In the genomic region with DNA sequence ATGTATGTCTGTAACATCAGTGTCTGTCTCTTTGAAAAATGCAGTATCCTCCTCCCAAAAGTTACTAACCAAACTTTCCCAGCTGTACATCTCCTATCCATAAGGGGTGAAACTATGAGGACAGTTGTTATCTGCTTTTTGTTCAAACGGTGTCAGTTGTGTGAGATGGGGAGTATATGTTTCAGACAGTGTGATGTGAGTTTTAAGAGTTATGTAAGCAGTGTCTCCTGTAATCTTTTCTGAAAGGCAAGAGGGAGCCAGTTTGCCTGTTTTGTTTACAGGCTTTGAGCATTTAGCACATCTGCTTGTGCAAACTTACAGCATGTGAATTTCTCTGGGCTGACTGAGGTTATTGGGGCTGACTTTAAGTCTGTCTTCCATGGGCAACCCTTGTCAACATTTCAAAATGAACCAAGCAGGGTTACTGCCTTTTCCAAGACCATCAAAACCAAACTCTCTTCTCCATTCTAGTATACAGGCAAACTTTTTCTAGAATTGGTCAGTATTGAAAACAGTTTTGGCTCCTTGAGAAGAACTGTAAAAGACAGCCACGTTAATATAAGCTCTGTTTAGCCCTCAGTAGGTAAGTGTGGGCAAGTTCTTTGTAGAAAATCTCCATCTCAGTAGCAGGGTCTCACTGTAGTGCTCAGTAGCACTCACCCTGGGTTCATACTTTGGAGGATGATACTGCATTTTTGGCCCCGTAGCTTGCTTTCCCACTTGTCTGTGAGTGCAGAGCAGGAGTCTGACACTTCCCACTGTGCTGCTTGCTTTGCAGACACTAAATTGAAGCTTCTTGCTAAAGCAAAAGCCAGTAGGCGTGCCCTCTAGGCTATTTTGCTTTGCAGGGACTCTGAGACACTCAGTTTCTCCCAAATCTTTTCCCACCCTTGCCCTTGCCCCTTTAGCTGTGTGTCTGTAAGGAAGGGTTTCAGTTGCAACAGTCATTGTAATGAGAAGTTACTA, we compare ENCODE assay signal across 8 cellular contexts. TPM values are rescaled to one million over a fixed set of nuclear protein-coding genes. Genes with fewer than 3 reads are reported as not detected.
A peak's percentile ranks its signal among the peaks of the same experiment; 100 is the strongest.
DNase-seq lines count a peak whose midpoint lies in the region; ATAC-seq, FAIRE-seq and TF ChIP-seq lines count a peak whose summit lies in the region.

No MANE protein-coding gene starts in this region.

- H4K20me1 ChIP-seq in DOHH2 (ENCODE audit: control insufficient read depth, insufficient read depth, low read depth, low read length) = no peaks in the 10 kb centered on the region

- no peaks in the 10 kb centered on the region for H3K27me3 ChIP-seq in DOHH2 (ENCODE audit: control insufficient read depth, low read length)
- H3K27me3 ChIP-seq in neutrophil = no peaks in the 10 kb centered on the region
- no peaks in the 10 kb centered on the region for H3K27me3 ChIP-seq in BE2C

- H3K4me1 ChIP-seq in DOHH2 (ENCODE audit: control insufficient read depth, low read length) (peaks cover 78% of the 10 kb centered on the region), neutrophil (ENCODE audit: control insufficient read depth in 1 of 2, insufficient read depth in 1 of 2, low read depth in 1 of 2, low read length in 1 of 2) (peaks cover 62 to 71% of the 10 kb centered on the region in 2 experiments), BE2C (peaks cover 7% of the 10 kb centered on the region)

- H3K27ac ChIP-seq in DOHH2 (ENCODE audit: low read depth, low read length) (peak overlapping the region; percentile 66), neutrophil (peak overlapping the region; percentile 95)

- H3K9me3 ChIP-seq in DOHH2 (ENCODE audit: control insufficient read depth, insufficient read depth, low read length) (no peaks in the 10 kb centered on the region), neutrophil (no peaks in the 10 kb centered on the region), BE2C (no peaks in the 10 kb centered on the region)

- peak; percentile 4 for FAIRE-seq in endometrium (lab: Jason Lieb, UNC)

- H3K4me2 ChIP-seq in DOHH2 (ENCODE audit: low read length) = peak overlapping the region; percentile 63

- H3K36me3 ChIP-seq in DOHH2 (ENCODE audit: control insufficient read depth, low read length) (peaks cover 16% of the 10 kb centered on the region), neutrophil (peaks cover 13% of the 10 kb centered on the region), BE2C (no peaks in the 10 kb centered on the region)

- no peaks in the 10 kb centered on the region for H3K9me2 ChIP-seq in DOHH2 (replicated peaks; ENCODE audit: control insufficient read depth, low read length)

- H3K79me2 ChIP-seq in DOHH2 (ENCODE audit: control insufficient read depth, low read length) = no peaks in the 10 kb centered on the region

- no peak for ATAC-seq in HG02610 (IDR thresholded peaks at IDR 0.05; ENCODE audit: unreplicated experiment)

- TF ChIP-seq CTCF in DOHH2 (IDR thresholded peaks at IDR 0.05; ENCODE audit: low read depth, low read length, poor library complexity, severe bottlenecking) = no peak
- TF ChIP-seq CTCF in neutrophil (IDR thresholded peaks at IDR 0.05) = no peak
- TF ChIP-seq CTCF in BE2C (IDR thresholded peaks at IDR 0.05; ENCODE audit: low read depth, low read length) = no peak

- H3K4me3 ChIP-seq in DOHH2 (ENCODE audit: low read length) = peak overlapping the region; percentile 57
- H3K4me3 ChIP-seq in neutrophil (ENCODE audit: low read depth in 1 of 2, low read length in 1 of 2) = peak overlapping the region; percentile 62 to 69
- no peak overlapping the region for H3K4me3 ChIP-seq in BE2C (ENCODE audit: low read depth, low read length)

- DNase-seq in T follicular helper cell (ENCODE audit: low read depth) (peak; percentile 6), 8988T (no peak), BE2C (no peak), SW 1271 (lab: John Stamatoyannopoulos, UW) (no peak)

- peaks cover 26% of the 10 kb centered on the region for H3F3A ChIP-seq in DOHH2 (ENCODE audit: control insufficient read depth, insufficient read depth)

RNA-seq across cellular contexts. Expression of a gene that starts 34.5 kb away (rescaled TPM):
- 98.7 TPM for polyA plus RNA-seq in BE2C (2012; ENCODE audit: insufficient read depth, insufficient read length, low read depth)

RNA-seq across cellular contexts. Expression of a gene that starts 57.9 kb away (rescaled TPM):
- 65.0 TPM for polyA plus RNA-seq in BE2C (2012; ENCODE audit: insufficient read depth, insufficient read length, low read depth)
